In the genomic region with DNA sequence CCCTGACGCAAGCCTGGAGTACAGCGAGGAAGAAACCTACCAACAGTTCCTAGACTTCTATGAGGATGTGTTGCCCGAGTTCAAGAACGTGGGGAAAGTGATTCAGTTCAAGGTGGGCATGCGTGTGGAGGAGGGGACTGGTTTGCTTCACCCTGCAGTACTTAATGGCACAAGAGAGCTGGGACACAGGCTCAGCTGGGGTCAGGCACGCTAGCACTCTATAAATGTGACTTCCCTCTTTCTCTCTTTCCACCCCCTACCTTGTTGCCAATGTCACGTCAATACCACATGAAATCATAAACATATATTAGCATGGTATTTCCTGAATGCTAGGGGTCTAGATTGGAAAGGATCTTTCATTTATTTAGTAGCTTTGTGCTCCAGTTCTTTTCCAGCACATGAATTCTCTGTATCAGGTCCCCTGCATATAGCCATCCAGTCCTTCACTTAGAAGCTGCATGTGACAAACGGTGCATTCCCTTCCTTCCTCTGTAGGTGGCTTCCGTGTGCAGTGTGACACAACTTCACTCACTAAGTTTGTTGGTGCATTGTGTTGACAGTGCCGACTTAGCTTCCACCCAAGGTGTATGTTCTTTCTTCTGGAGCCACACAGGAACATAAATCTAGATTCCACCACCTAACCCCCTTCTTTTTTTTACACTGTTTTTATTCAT, we compare ENCODE assay signal across 1 cellular context.
TF ChIP-seq lines count a peak whose summit lies in the region.

No MANE protein-coding gene starts in this region.

TF ChIP-seq in H1, 55 proteins besides CTCF, POLR2A, EP300 and RAD21:
- TF ChIP-seq, protein P1, sequence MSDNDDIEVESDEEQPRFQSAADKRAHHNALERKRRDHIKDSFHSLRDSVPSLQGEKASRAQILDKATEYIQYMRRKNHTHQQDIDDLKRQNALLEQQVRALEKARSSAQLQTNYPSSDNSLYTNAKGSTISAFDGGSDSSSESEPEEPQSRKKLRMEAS (IDR thresholded peaks at IDR 0.05): no peak
- TF ChIP-seq BCL11A (IDR thresholded peaks at IDR 0.05; ENCODE audit: low read depth in 2 of 2, low read length in 2 of 2): no peak
- no peak for TF ChIP-seq BACH1 (IDR thresholded peaks at IDR 0.05; ENCODE audit: low read length)
- no peak for TF ChIP-seq TEAD4 (IDR thresholded peaks at IDR 0.05; ENCODE audit: low read depth, low read length)
- no peak for TF ChIP-seq GABPA (IDR thresholded peaks at IDR 0.05; ENCODE audit: borderline replicate concordance, insufficient read depth, low read length)
- no peak for TF ChIP-seq SIX5 (IDR thresholded peaks at IDR 0.05; ENCODE audit: low read depth, low read length)
- TF ChIP-seq SP1 (IDR thresholded peaks at IDR 0.05; ENCODE audit: low read depth, low read length): no peak
- TF ChIP-seq NRF1 (IDR thresholded peaks at IDR 0.05; ENCODE audit: low read depth, low read length): no peak
- no peak for TF ChIP-seq CBX8 (IDR thresholded peaks at IDR 0.05; ENCODE audit: borderline replicate concordance, low read depth, low read length)
- no peak for TF ChIP-seq RBBP5 (IDR thresholded peaks at IDR 0.05; ENCODE audit: borderline replicate concordance, low read depth, low read length)
- TF ChIP-seq HDAC6 (IDR thresholded peaks at IDR 0.05; ENCODE audit: low read depth, low read length): no peak
- TF ChIP-seq SRF (IDR thresholded peaks at IDR 0.05; ENCODE audit: low read depth, low read length): no peak
- TF ChIP-seq, protein P2, sequence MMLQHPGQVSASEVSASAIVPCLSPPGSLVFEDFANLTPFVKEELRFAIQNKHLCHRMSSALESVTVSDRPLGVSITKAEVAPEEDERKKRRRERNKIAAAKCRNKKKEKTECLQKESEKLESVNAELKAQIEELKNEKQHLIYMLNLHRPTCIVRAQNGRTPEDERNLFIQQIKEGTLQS (IDR thresholded peaks at IDR 0.05; ENCODE audit: insufficient read depth, low read depth, low read length): no peak
- no peak for TF ChIP-seq CEBPB (IDR thresholded peaks at IDR 0.05; ENCODE audit: low read depth, low read length)
- no peak for TF ChIP-seq CREB1 (IDR thresholded peaks at IDR 0.05)
- no peak for TF ChIP-seq TAF1 (IDR thresholded peaks at IDR 0.05; ENCODE audit: low read depth, low read length)
- TF ChIP-seq HDAC2 (IDR thresholded peaks at IDR 0.05; ENCODE audit: borderline replicate concordance in 1 of 2, low read depth in 2 of 2, low read length in 2 of 2): no peak
- TF ChIP-seq CTBP2 (IDR thresholded peaks at IDR 0.05; ENCODE audit: borderline replicate concordance, insufficient read depth, insufficient read length, low read length): no peak
- TF ChIP-seq SP4 (IDR thresholded peaks at IDR 0.05; ENCODE audit: low read length): no peak
TF ChIP-seq in H1: peak in this region for 0.
